2 cellular contexts compared by ENCODE assay signal in genomic region chr2:42880738-42881525, GRCh38.
TF ChIP-seq lines count a peak whose summit lies in the region.

No MANE protein-coding gene starts in this region.

TF ChIP-seq in SK-N-SH treated with all-trans-retinoic acid at 6 μM for 48 hours, 23 proteins besides CTCF, POLR2A, EP300 and RAD21:
- TF ChIP-seq TSHZ2 (CRISPR knock-in tag; IDR thresholded peaks at IDR 0.05) (no peak), BACH2 (CRISPR knock-in tag; IDR thresholded peaks at IDR 0.05; ENCODE audit: borderline replicate concordance) (no peak), TCF4 (CRISPR knock-in tag; IDR thresholded peaks at IDR 0.05; ENCODE audit: borderline replicate concordance) (no peak), PPARA (CRISPR knock-in tag; IDR thresholded peaks at IDR 0.05; ENCODE audit: borderline replicate concordance) (no peak), OSR1 (CRISPR knock-in tag; IDR thresholded peaks at IDR 0.05) (no peak), ISL1 (CRISPR knock-in tag; IDR thresholded peaks at IDR 0.05) (no peak), ZFP30 (CRISPR knock-in tag; IDR thresholded peaks at IDR 0.05) (no peak), SNAI2 (CRISPR knock-in tag; IDR thresholded peaks at IDR 0.05) (no peak), ZNF70 (CRISPR knock-in tag; IDR thresholded peaks at IDR 0.05) (no peak), ZC3H10 (CRISPR knock-in tag; IDR thresholded peaks at IDR 0.05) (no peak)
- TF ChIP-seq, protein P1, sequence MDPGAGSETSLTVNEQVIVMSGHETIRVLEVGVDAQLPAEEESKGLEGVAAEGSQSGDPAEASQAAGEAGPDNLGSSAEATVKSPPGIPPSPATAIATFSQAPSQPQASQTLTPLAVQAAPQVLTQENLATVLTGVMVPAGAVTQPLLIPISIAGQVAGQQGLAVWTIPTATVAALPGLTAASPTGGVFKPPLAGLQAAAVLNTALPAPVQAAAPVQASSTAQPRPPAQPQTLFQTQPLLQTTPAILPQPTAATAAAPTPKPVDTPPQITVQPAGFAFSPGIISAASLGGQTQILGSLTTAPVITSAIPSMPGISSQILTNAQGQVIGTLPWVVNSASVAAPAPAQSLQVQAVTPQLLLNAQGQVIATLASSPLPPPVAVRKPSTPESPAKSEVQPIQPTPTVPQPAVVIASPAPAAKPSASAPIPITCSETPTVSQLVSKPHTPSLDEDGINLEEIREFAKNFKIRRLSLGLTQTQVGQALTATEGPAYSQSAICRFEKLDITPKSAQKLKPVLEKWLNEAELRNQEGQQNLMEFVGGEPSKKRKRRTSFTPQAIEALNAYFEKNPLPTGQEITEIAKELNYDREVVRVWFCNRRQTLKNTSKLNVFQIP (CRISPR knock-in tag; IDR thresholded peaks at IDR 0.05; ENCODE audit: borderline replicate concordance, low read depth), result no peak
TF ChIP-seq in SK-N-SH treated with all-trans-retinoic acid at 6 μM for 48 hours: peak in this region for 0.

TF ChIP-seq in SK-N-SH, 30 proteins besides CTCF, POLR2A, EP300 and RAD21 (continued from another document):
- TF ChIP-seq, protein P2, sequence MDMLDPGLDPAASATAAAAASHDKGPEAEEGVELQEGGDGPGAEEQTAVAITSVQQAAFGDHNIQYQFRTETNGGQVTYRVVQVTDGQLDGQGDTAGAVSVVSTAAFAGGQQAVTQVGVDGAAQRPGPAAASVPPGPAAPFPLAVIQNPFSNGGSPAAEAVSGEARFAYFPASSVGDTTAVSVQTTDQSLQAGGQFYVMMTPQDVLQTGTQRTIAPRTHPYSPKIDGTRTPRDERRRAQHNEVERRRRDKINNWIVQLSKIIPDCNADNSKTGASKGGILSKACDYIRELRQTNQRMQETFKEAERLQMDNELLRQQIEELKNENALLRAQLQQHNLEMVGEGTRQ (IDR thresholded peaks at IDR 0.05; ENCODE audit: borderline replicate concordance, low read depth, low read length), result no peak
- TF ChIP-seq NRF1 (IDR thresholded peaks at IDR 0.05; ENCODE audit: low read depth, low read length) (no peak), TCF12 (IDR thresholded peaks at IDR 0.05) (no peak), EZH2phosphoT487 (IDR thresholded peaks at IDR 0.05; ENCODE audit: borderline replicate concordance, low read depth) (no peak)
- TF ChIP-seq, protein P3, sequence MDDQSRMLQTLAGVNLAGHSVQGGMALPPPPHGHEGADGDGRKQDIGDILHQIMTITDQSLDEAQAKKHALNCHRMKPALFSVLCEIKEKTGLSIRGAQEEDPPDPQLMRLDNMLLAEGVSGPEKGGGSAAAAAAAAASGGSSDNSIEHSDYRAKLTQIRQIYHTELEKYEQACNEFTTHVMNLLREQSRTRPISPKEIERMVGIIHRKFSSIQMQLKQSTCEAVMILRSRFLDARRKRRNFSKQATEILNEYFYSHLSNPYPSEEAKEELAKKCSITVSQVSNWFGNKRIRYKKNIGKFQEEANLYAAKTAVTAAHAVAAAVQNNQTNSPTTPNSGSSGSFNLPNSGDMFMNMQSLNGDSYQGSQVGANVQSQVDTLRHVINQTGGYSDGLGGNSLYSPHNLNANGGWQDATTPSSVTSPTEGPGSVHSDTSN (IDR thresholded peaks at IDR 0.05), result no peak
TF ChIP-seq in SK-N-SH: peak in this region for 0.
